24 cellular contexts compared by ENCODE assay signal in genomic region chr15:80167936-80168335, GRCh38.
"Had no signal": no experiment of that assay in that cellular context is flagged by ENCODE, and none has a peak within 500 bp of the region (broad histone marks: within the 10 kb centered on the region; RNA-seq: fewer than 3 reads in every experiment).

No MANE protein-coding gene starts in this region.

- H3K27ac ChIP-seq: RWPE1, SJCRH30 had no signal

- ATAC-seq: HepG2, Panc1, PC-3, Right ventricle myocardium inferior, SK-N-SH treated with all-trans-retinoic acid at 6 μM for 48 hours had no signal

- DNase-seq: IMR-90, Karpas-422, KG1, MM.1S, NCI-H1092 treated with DMSO at 0.1 percent for 48 hours, NCI-H1436, NCI-H187, NCI-H2029, NCI-H2081 treated with DMSO at 0.1 percent for 48 hours, NCI-H2171, NCI-H226, NCI-H446, NCI-H510A, NCI-H524 treated with DMSO at 0.1 percent for 48 hours, NCI-H69, NCI-H774, PC-3, SHP77 treated with DMSO at 0.1 percent for 48 hours, SJCRH30 had no signal
